Comparison of ENCODE assay signal across 1 cellular context in the genomic region with DNA sequence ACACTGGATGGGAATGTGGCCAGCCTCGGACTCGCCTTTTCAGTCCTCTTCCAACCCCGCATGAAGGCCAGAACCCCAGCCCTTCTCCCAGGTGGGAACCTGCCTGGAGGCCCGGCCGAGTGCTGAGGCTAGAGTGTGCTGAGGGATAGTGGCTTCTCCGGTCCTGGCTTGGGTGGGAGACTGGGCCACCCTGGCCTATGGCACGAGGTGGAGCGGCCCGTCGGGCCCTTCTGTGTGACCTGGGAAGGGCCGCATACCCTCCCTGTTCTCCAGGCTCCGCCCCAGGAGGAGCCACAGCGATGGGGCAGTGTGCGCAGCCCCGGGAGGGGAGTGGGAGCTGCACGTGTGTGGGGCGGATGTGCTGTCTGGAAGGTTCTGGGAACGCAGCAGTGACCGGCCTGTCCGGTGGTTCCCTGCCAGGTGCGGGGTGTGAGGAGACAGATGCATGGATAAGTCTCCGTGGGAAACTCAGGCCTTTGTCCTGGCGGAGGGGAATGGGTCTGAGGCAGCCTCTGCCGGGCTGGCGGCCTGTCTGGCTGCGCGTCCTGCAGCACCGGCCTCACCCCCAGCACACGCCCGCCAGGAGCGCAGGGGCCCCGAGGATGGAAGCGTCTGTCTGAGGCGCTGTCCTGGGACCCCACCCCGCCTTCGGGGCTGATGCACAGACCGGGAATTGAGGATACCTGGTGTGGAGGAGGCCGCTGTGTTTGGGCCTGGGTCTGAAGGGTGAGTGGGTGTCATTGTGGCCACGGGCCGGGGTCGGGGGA.
TF ChIP-seq lines count a peak whose summit lies in the region.

No MANE protein-coding gene starts in this region.

TF ChIP-seq in GM23338, 12 proteins besides CTCF, POLR2A, EP300 and RAD21 (continued from another document):
- peak; percentile 82 for TF ChIP-seq EZH2 (IDR thresholded peaks at IDR 0.05; ENCODE audit: low read depth, unreplicated experiment)
- no peak for TF ChIP-seq ZNF331 (CRISPR knock-in tag; IDR thresholded peaks at IDR 0.05; ENCODE audit: low read depth)
- no peak for TF ChIP-seq CREB1 (CRISPR knock-in tag; IDR thresholded peaks at IDR 0.05; ENCODE audit: low read depth)
